In genomic region chr7:130840599-130840998, GRCh38 we compare ENCODE assay signal across 1 cellular context.
TF ChIP-seq lines count a peak whose summit lies in the region.

No MANE protein-coding gene starts in this region.

TF ChIP-seq in HCT116, 20 proteins besides CTCF, POLR2A, EP300 and RAD21:
- TF ChIP-seq MAX (IDR thresholded peaks at IDR 0.05) (no peak), SRF (IDR thresholded peaks at IDR 0.05; ENCODE audit: low read depth) (no peak), CBX3 (IDR thresholded peaks at IDR 0.05; ENCODE audit: low read depth) (no peak), EZH2phosphoT487 (IDR thresholded peaks at IDR 0.05; ENCODE audit: borderline replicate concordance) (no peak), ZNF274 (IDR thresholded peaks at IDR 0.05; ENCODE audit: low read depth, low read length) (no peak)
